Comparison of ENCODE assay signal across 17 cellular contexts in the genomic region with DNA sequence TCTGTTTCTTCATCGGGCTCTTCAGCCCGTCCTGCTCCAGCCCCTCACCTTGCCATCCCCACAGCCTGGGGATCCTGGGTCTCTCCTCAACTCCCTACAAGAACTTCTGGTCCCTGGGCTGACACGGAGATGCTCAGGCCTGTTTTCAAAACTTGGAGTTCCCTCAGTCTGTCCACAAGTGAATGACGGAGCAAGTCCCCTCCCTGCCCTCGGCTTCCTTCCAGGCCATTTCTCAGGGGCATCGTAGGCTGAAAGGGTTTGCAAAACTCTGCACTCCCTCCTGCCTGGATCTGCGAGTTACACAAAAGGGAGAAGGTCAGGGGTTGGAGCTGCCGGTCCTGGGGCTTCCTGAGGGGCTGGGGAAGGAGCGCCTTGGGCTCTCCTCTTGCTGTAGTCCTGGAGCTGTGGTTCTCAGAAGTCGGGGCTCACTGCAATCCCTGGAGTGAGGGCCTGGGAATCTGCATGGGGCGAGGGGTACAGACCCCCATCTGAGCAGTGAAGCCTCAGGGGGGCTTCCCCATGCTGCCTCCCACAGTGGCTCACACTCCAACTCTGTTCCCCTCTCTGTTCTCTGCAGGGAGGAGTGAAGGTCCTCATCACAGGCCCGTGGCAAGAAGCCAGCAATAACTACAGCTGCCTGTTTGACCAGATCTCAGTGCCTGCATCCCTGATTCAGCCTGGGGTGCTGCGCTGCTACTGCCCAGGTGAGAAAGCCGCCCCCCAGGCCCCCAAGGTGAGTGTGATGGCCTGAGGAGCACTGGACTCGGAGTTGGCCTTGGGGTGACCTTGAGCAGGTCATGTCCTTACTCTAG.
DNase-seq lines count a peak whose midpoint lies in the region; ATAC-seq and TF ChIP-seq lines count a peak whose summit lies in the region.
"Had no signal": no experiment of that assay in that cellular context is flagged by ENCODE, and none has a peak within 500 bp of the region (broad histone marks: within the 10 kb centered on the region; RNA-seq: fewer than 3 reads in every experiment).

No MANE protein-coding gene starts in this region.

- DNase-seq in DMS 273 (lab: John Stamatoyannopoulos, UW; ENCODE audit: unreplicated experiment) (peak; percentile 17), DMS 273 treated with DMSO at 0.1 percent for 48 hours (lab: John Stamatoyannopoulos, UW) (no peak), WTC11 (ENCODE audit: low spot score) (no peak), left ventricle myocardium inferior (peak; percentile 68), retina (peak; percentile 72), NOMO-1 treated with dmso at 0.1 percent for 144 hours (lab: John Stamatoyannopoulos, UW; ENCODE audit: unreplicated experiment) (no peak), HCEC 1CT (no peak)
- DNase-seq in activated T-helper 1 cell treated with anti-CD3 and anti-CD28 coated beads, Interleukin-12 subunit alpha, Interleukin-12 subunit beta, Interleukin-2, Interleukin-4 antibody, amounts not matched to agents 30 ng/mL and 10 ng/mL and 1 ng/mL, durations not matched to agents 14 hours and 24 hours and 36 hours (ENCODE audit: low spot score) = no peak
- DNase-seq: activated CD4-positive, alpha-beta T cell treated with anti-CD3 and anti-CD28 coated beads, Interleukin-2, amount 50 U/mL, for 1 hour; aorta; effector CD4-positive, alpha-beta T cell; foreskin fibroblast; IMR-90; NCI-H1436 treated with DMSO at 0.1 percent for 48 hours; NCI-H526 treated with DMSO at 0.1 percent for 48 hours; stimulated activated CD4-positive, alpha-beta T cell treated with anti-CD3 and anti-CD28 coated beads, Interleukin-4, amount 100 ng/mL, for 1 hour had no signal

- peak overlapping the region; percentile 19 for H3K27ac ChIP-seq in left ventricle myocardium inferior (replicated peaks)
- H3K27ac ChIP-seq: 22Rv1 had no signal

- H3K36me3 ChIP-seq in left ventricle myocardium inferior = no peaks in the 10 kb centered on the region

- intact Hi-C loops in left ventricle myocardium inferior (cut with micrococcal nuclease) = no loop called here
- intact Hi-C loops in activated T-helper 1 cell treated with anti-CD3 and anti-CD28 coated beads, Interleukin-12 subunit alpha, Interleukin-12 subunit beta, Interleukin-2, Interleukin-4 antibody, amounts not matched to agents 30 ng/mL and 10 ng/mL and 1 ng/mL, durations not matched to agents 14 hours and 24 hours and 36 hours (cut with micrococcal nuclease) = no loop called here

- no peak for TF ChIP-seq CTCF in WTC11 (IDR thresholded peaks at IDR 0.05)
- no peak for TF ChIP-seq CTCF in left ventricle myocardium inferior (IDR thresholded peaks at IDR 0.05; ENCODE audit: borderline replicate concordance)

- POLR2A ChIA-PET in WTC11 (lab: Charles Lee) = interaction anchor here (0.7 to 1.7 kb wide), 3 partner anchors 9 to 82 kb away, joined by 3 to 7 read pairs (median 3); no protein-coding TSS in a partner anchor

- H3K27me3 ChIP-seq in left ventricle myocardium inferior (ENCODE audit: low read depth) = peaks cover 7% of the 10 kb centered on the region

- no peaks in the 10 kb centered on the region for H3K9me3 ChIP-seq in left ventricle myocardium inferior (replicated peaks)

- H3K27ac Mint-ChIP-seq in WTC11 = 0 out of 2 replicates have a peak overlapping the region, but pooled peaks have one; percentile 16
- no peak overlapping the region for H3K27ac Mint-ChIP-seq in activated T-helper 1 cell treated with anti-CD3 and anti-CD28 coated beads, Interleukin-12 subunit alpha, Interleukin-12 subunit beta, Interleukin-2, Interleukin-4 antibody, amounts not matched to agents 30 ng/mL and 10 ng/mL and 1 ng/mL, durations not matched to agents 14 hours and 24 hours and 36 hours

- H3K4me1 Mint-ChIP-seq in WTC11 = peaks cover 19% of the 10 kb centered on the region
- no peaks in the 10 kb centered on the region for H3K4me1 Mint-ChIP-seq in activated T-helper 1 cell treated with anti-CD3 and anti-CD28 coated beads, Interleukin-12 subunit alpha, Interleukin-12 subunit beta, Interleukin-2, Interleukin-4 antibody, amounts not matched to agents 30 ng/mL and 10 ng/mL and 1 ng/mL, durations not matched to agents 14 hours and 24 hours and 36 hours (ENCODE audit: low read depth)

- no peaks in the 10 kb centered on the region; the same call in 1 of the 2 replicates for H3K27me3 Mint-ChIP-seq in WTC11 (ENCODE audit: low read depth)
- peaks cover 2% of the 10 kb centered on the region for H3K27me3 Mint-ChIP-seq in activated T-helper 1 cell treated with anti-CD3 and anti-CD28 coated beads, Interleukin-12 subunit alpha, Interleukin-12 subunit beta, Interleukin-2, Interleukin-4 antibody, amounts not matched to agents 30 ng/mL and 10 ng/mL and 1 ng/mL, durations not matched to agents 14 hours and 24 hours and 36 hours (ENCODE audit: insufficient read depth)

- ATAC-seq in WTC11 = no peak

- H3K9me3 Mint-ChIP-seq in WTC11 = no peaks in the 10 kb centered on the region
- no peaks in the 10 kb centered on the region for H3K9me3 Mint-ChIP-seq in activated T-helper 1 cell treated with anti-CD3 and anti-CD28 coated beads, Interleukin-12 subunit alpha, Interleukin-12 subunit beta, Interleukin-2, Interleukin-4 antibody, amounts not matched to agents 30 ng/mL and 10 ng/mL and 1 ng/mL, durations not matched to agents 14 hours and 24 hours and 36 hours

- CTCF ChIA-PET in WTC11 (lab: Charles Lee) = interaction anchor here (0.9 to 6.4 kb wide), 17 partner anchors 9 to 272 kb away, joined by 3 to 502 read pairs (median 9); partner anchors contain the start of genes TNFRSF9 and VAMP3

- no peaks in the 10 kb centered on the region for H3K36me3 Mint-ChIP-seq in WTC11
- H3K36me3 Mint-ChIP-seq in activated T-helper 1 cell treated with anti-CD3 and anti-CD28 coated beads, Interleukin-12 subunit alpha, Interleukin-12 subunit beta, Interleukin-2, Interleukin-4 antibody, amounts not matched to agents 30 ng/mL and 10 ng/mL and 1 ng/mL, durations not matched to agents 14 hours and 24 hours and 36 hours (ENCODE audit: low read depth) = no peaks in the 10 kb centered on the region

- H3K4me1 ChIP-seq in left ventricle myocardium inferior = peaks cover 29% of the 10 kb centered on the region

- peak overlapping the region; percentile 52 for H3K4me3 Mint-ChIP-seq in WTC11
- no peak overlapping the region for H3K4me3 Mint-ChIP-seq in activated T-helper 1 cell treated with anti-CD3 and anti-CD28 coated beads, Interleukin-12 subunit alpha, Interleukin-12 subunit beta, Interleukin-2, Interleukin-4 antibody, amounts not matched to agents 30 ng/mL and 10 ng/mL and 1 ng/mL, durations not matched to agents 14 hours and 24 hours and 36 hours

- peak overlapping the region; percentile 39 for H3K4me3 ChIP-seq in left ventricle myocardium inferior

TF ChIP-seq in WTC11, 78 proteins besides CTCF, POLR2A, EP300 and RAD21:
- TF ChIP-seq CREM (CRISPR knock-in tag; IDR thresholded peaks at IDR 0.05) = no peak
- TF ChIP-seq, protein P1, sequence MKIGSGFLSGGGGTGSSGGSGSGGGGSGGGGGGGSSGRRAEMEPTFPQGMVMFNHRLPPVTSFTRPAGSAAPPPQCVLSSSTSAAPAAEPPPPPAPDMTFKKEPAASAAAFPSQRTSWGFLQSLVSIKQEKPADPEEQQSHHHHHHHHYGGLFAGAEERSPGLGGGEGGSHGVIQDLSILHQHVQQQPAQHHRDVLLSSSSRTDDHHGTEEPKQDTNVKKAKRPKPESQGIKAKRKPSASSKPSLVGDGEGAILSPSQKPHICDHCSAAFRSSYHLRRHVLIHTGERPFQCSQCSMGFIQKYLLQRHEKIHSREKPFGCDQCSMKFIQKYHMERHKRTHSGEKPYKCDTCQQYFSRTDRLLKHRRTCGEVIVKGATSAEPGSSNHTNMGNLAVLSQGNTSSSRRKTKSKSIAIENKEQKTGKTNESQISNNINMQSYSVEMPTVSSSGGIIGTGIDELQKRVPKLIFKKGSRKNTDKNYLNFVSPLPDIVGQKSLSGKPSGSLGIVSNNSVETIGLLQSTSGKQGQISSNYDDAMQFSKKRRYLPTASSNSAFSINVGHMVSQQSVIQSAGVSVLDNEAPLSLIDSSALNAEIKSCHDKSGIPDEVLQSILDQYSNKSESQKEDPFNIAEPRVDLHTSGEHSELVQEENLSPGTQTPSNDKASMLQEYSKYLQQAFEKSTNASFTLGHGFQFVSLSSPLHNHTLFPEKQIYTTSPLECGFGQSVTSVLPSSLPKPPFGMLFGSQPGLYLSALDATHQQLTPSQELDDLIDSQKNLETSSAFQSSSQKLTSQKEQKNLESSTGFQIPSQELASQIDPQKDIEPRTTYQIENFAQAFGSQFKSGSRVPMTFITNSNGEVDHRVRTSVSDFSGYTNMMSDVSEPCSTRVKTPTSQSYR (CRISPR knock-in tag; IDR thresholded peaks at IDR 0.05) = no peak

Comparison
In these comparisons a context has a peak if more than half of its experiments do, and no peak if none do; other contexts are left out.
1. DNase-seq: peak in DMS 273 (single experiment), left ventricle myocardium inferior (single experiment) and retina (single experiment); none in DMS 273 treated with DMSO at 0.1 percent for 48 hours (single experiment), WTC11 (single experiment), NOMO-1 treated with dmso at 0.1 percent for 144 hours (single experiment), HCEC 1CT (single experiment) and activated T-helper 1 cell treated with anti-CD3 and anti-CD28 coated beads, Interleukin-12 subunit alpha, Interleukin-12 subunit beta, Interleukin-2, Interleukin-4 antibody, amounts not matched to agents 30 ng/mL and 10 ng/mL and 1 ng/mL, durations not matched to agents 14 hours and 24 hours and 36 hours (single experiment).